ENCODE assay signal across 1 cellular context in genomic region chr15:74132681-74133070, GRCh38.
TF ChIP-seq lines count a peak whose summit lies in the region.

No MANE protein-coding gene starts in this region.

TF ChIP-seq in WTC11, 78 proteins besides CTCF, POLR2A, EP300 and RAD21 (continued from another document):
- TF ChIP-seq, protein P1, sequence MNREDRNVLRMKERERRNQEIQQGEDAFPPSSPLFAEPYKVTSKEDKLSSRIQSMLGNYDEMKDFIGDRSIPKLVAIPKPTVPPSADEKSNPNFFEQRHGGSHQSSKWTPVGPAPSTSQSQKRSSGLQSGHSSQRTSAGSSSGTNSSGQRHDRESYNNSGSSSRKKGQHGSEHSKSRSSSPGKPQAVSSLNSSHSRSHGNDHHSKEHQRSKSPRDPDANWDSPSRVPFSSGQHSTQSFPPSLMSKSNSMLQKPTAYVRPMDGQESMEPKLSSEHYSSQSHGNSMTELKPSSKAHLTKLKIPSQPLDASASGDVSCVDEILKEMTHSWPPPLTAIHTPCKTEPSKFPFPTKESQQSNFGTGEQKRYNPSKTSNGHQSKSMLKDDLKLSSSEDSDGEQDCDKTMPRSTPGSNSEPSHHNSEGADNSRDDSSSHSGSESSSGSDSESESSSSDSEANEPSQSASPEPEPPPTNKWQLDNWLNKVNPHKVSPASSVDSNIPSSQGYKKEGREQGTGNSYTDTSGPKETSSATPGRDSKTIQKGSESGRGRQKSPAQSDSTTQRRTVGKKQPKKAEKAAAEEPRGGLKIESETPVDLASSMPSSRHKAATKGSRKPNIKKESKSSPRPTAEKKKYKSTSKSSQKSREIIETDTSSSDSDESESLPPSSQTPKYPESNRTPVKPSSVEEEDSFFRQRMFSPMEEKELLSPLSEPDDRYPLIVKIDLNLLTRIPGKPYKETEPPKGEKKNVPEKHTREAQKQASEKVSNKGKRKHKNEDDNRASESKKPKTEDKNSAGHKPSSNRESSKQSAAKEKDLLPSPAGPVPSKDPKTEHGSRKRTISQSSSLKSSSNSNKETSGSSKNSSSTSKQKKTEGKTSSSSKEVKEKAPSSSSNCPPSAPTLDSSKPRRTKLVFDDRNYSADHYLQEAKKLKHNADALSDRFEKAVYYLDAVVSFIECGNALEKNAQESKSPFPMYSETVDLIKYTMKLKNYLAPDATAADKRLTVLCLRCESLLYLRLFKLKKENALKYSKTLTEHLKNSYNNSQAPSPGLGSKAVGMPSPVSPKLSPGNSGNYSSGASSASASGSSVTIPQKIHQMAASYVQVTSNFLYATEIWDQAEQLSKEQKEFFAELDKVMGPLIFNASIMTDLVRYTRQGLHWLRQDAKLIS (CRISPR knock-in tag; IDR thresholded peaks at IDR 0.05; ENCODE audit: borderline replicate concordance), result no peak
- TF ChIP-seq ESRRA (CRISPR knock-in tag; IDR thresholded peaks at IDR 0.05; ENCODE audit: borderline replicate concordance) (no peak), ZNF396 (CRISPR knock-in tag; IDR thresholded peaks at IDR 0.05; ENCODE audit: borderline replicate concordance) (no peak), ZNF121 (CRISPR knock-in tag; IDR thresholded peaks at IDR 0.05) (no peak)
- TF ChIP-seq, protein P2, sequence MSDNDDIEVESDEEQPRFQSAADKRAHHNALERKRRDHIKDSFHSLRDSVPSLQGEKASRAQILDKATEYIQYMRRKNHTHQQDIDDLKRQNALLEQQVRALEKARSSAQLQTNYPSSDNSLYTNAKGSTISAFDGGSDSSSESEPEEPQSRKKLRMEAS (CRISPR knock-in tag; IDR thresholded peaks at IDR 0.05), result 0 out of 2 replicates have a peak, but pooled peaks have one; percentile 17
